In genomic region chr12:55681142-55682077, GRCh38 we compare ENCODE assay signal across 1 cellular context.
A peak's percentile ranks its signal among the peaks of the same experiment; 100 is the strongest.
TF ChIP-seq lines count a peak whose summit lies in the region.

No MANE protein-coding gene starts in this region.

TF ChIP-seq in HepG2, 621 proteins besides CTCF, POLR2A, EP300 and RAD21 (continued from another document):
- TF ChIP-seq ARID5B (CRISPR knock-in tag; IDR thresholded peaks at IDR 0.05) (peak; percentile 70), ERF (CRISPR knock-in tag; IDR thresholded peaks at IDR 0.05) (peak; percentile 66; the same call in 1 of the 2 replicates), THRA (CRISPR knock-in tag; IDR thresholded peaks at IDR 0.05; ENCODE audit: borderline replicate concordance) (no peak), MBD4 (IDR thresholded peaks at IDR 0.05; ENCODE audit: borderline replicate concordance, low read length) (no peak), TERF1 (CRISPR knock-in tag; IDR thresholded peaks at IDR 0.05) (no peak), EED (CRISPR knock-in tag; IDR thresholded peaks at IDR 0.05) (no peak), ZSCAN21 (CRISPR knock-in tag; IDR thresholded peaks at IDR 0.05; ENCODE audit: borderline replicate concordance) (peak; percentile 71), ZNF776 (CRISPR knock-in tag; IDR thresholded peaks at IDR 0.05) (no peak), ZNF781 (CRISPR knock-in tag; IDR thresholded peaks at IDR 0.05; ENCODE audit: borderline replicate concordance, not compliant biosample characterization) (peak; percentile 61), ZNF337 (CRISPR knock-in tag; IDR thresholded peaks at IDR 0.05; ENCODE audit: borderline replicate concordance, low read depth) (no peak), ZKSCAN8 (CRISPR knock-in tag; IDR thresholded peaks at IDR 0.05; ENCODE audit: borderline replicate concordance) (0 out of 2 replicates have a peak, but pooled peaks have one; percentile 50), CBX5 (CRISPR knock-in tag; IDR thresholded peaks at IDR 0.05; ENCODE audit: borderline replicate concordance) (no peak; the same call in 1 of the 2 replicates), ATM (IDR thresholded peaks at IDR 0.05; ENCODE audit: borderline replicate concordance) (no peak), ELF3 (CRISPR knock-in tag; IDR thresholded peaks at IDR 0.05) (peak; percentile 78), SOX5 (CRISPR knock-in tag; IDR thresholded peaks at IDR 0.05; ENCODE audit: borderline replicate concordance) (peak; percentile 42; the same call in 1 of the 2 replicates), ZNF737 (CRISPR knock-in tag; IDR thresholded peaks at IDR 0.05; ENCODE audit: borderline replicate concordance) (peak; percentile 83; the same call in 1 of the 2 replicates), NFAT5 (CRISPR knock-in tag; IDR thresholded peaks at IDR 0.05) (no peak), MAFG (CRISPR knock-in tag; IDR thresholded peaks at IDR 0.05) (no peak), MYC (CRISPR knock-in tag; IDR thresholded peaks at IDR 0.05; ENCODE audit: borderline replicate concordance) (peak; percentile 33; the same call in 1 of the 2 replicates), ATF5 (CRISPR knock-in tag; IDR thresholded peaks at IDR 0.05; ENCODE audit: low read depth) (no peak), HES4 (CRISPR knock-in tag; IDR thresholded peaks at IDR 0.05; ENCODE audit: borderline replicate concordance) (0 out of 2 replicates have a peak, but pooled peaks have one; percentile 46), SRSF9 (IDR thresholded peaks at IDR 0.05; ENCODE audit: borderline replicate concordance, insufficient read depth, low read depth, low read length, poor library complexity, severe bottlenecking) (no peak), ZNF24 (IDR thresholded peaks at IDR 0.05) (no peak), ZNF335 (CRISPR knock-in tag; IDR thresholded peaks at IDR 0.05) (no peak), SRY (CRISPR knock-in tag; IDR thresholded peaks at IDR 0.05) (no peak), KLF6 (CRISPR knock-in tag; IDR thresholded peaks at IDR 0.05) (peak; percentile 39; the same call in 1 of the 2 replicates), ZNF552 (CRISPR knock-in tag; IDR thresholded peaks at IDR 0.05; ENCODE audit: borderline replicate concordance) (no peak), KLF15 (CRISPR knock-in tag; IDR thresholded peaks at IDR 0.05; ENCODE audit: borderline replicate concordance) (no peak), BCL3 (CRISPR knock-in tag; IDR thresholded peaks at IDR 0.05) (peak; percentile 71), ZKSCAN1 (IDR thresholded peaks at IDR 0.05; ENCODE audit: low read length) (no peak), ZNF768 (CRISPR knock-in tag; IDR thresholded peaks at IDR 0.05) (peak; percentile 69; the same call in 1 of the 2 replicates), EEA1 (CRISPR knock-in tag; IDR thresholded peaks at IDR 0.05; ENCODE audit: borderline replicate concordance) (no peak), ZNF780A (CRISPR knock-in tag; IDR thresholded peaks at IDR 0.05) (no peak), ZNF598 (CRISPR knock-in tag; IDR thresholded peaks at IDR 0.05; ENCODE audit: borderline replicate concordance) (no peak), HMG20A (CRISPR knock-in tag; IDR thresholded peaks at IDR 0.05; ENCODE audit: borderline replicate concordance) (peak; percentile 52; the same call in 1 of the 2 replicates), CBX1 (IDR thresholded peaks at IDR 0.05; ENCODE audit: low read depth) (no peak), SAP130 (CRISPR knock-in tag; IDR thresholded peaks at IDR 0.05; ENCODE audit: low read depth) (peak; percentile 92), ZNF720 (CRISPR knock-in tag; IDR thresholded peaks at IDR 0.05) (no peak), LBX2 (CRISPR knock-in tag; IDR thresholded peaks at IDR 0.05; ENCODE audit: borderline replicate concordance) (no peak), SRSF1 (optimal IDR thresholded peaks at IDR 0.05; ENCODE audit: low read depth, low read length) (peak; percentile 47), RXRA (CRISPR knock-in tag; IDR thresholded peaks at IDR 0.05) (0 out of 2 replicates have a peak, but pooled peaks have one; percentile 46), SP5 (CRISPR knock-in tag; IDR thresholded peaks at IDR 0.05; ENCODE audit: borderline replicate concordance, low read depth) (no peak; the same call in 1 of the 2 replicates), YEATS4 (CRISPR knock-in tag; IDR thresholded peaks at IDR 0.05; ENCODE audit: borderline replicate concordance) (peak; percentile 77), IRF2 (CRISPR knock-in tag; IDR thresholded peaks at IDR 0.05) (peak; percentile 44; the same call in 1 of the 2 replicates), ZNF576 (CRISPR knock-in tag; IDR thresholded peaks at IDR 0.05) (no peak), ZNF883 (CRISPR knock-in tag; IDR thresholded peaks at IDR 0.05; ENCODE audit: not compliant biosample characterization) (no peak), ZMYM3 (CRISPR knock-in tag; IDR thresholded peaks at IDR 0.05) (peak; percentile 43; the same call in 1 of the 2 replicates)
